ENCODE assay signal across 17 cellular contexts in genomic region chr17:82582709-82583108, GRCh38.
"Had no signal": no experiment of that assay in that cellular context is flagged by ENCODE, and none has a peak within 500 bp of the region (broad histone marks: within the 10 kb centered on the region; RNA-seq: fewer than 3 reads in every experiment).

No MANE protein-coding gene starts in this region.

- H3K9me3 Mint-ChIP-seq: activated B cell treated with CpG ODN at 0.5 μM for 24 hours; activated CD4-positive, alpha-beta memory T cell treated with anti-CD3 and anti-CD28 coated beads for 36 hours; activated naive CD4-positive, alpha-beta T cell treated with anti-CD3 and anti-CD28 coated beads for 36 hours; activated T-helper 2 cell treated with anti-CD3 and anti-CD28 coated beads, Interferon-gamma antibody, Interleukin-2, Interleukin-4, amounts not matched to agents 10 μg/mL and 5 μg/mL and 100 μg/mL, durations not matched to agents 14 hours and 24 hours and 36 hours; mesothelial cell of epicardium; nephron; T-helper 2 cell treated with Interferon-gamma antibody and Interleukin-4, amounts not matched to agents 5 μg/mL and 100 μg/mL, for 36 hours had no signal

- H3K27me3 Mint-ChIP-seq: activated B cell treated with CpG ODN at 0.5 μM for 24 hours; activated CD4-positive, alpha-beta memory T cell treated with anti-CD3 and anti-CD28 coated beads for 36 hours; activated CD8-positive, alpha-beta memory T cell treated with anti-CD3 and anti-CD28 coated beads, Interleukin-2, amount 10 ng/mL, durations not matched to agents 7 days and 5 days; progenitor cell of endocrine pancreas had no signal

- H3K4me3 Mint-ChIP-seq: activated B cell treated with CpG ODN at 0.5 μM for 24 hours; activated CD4-positive, alpha-beta memory T cell treated with anti-CD3 and anti-CD28 coated beads for 36 hours; activated CD8-positive, alpha-beta memory T cell treated with anti-CD3 and anti-CD28 coated beads, Interleukin-2, amount 10 ng/mL, durations not matched to agents 7 days and 5 days; activated naive CD4-positive, alpha-beta T cell treated with anti-CD3 and anti-CD28 coated beads for 36 hours; mesothelial cell of epicardium; nephron; T-helper 2 cell treated with Interferon-gamma antibody and Interleukin-4, amounts not matched to agents 5 μg/mL and 100 μg/mL, for 36 hours had no signal

- DNase-seq: activated B cell treated with CpG ODN at 0.5 μM for 24 hours; activated CD4-positive, alpha-beta memory T cell treated with anti-CD3 and anti-CD28 coated beads for 36 hours; activated CD4-positive, alpha-beta T cell treated with anti-CD3 and anti-CD28 coated beads for 4 hours; activated CD8-positive, alpha-beta memory T cell treated with anti-CD3 and anti-CD28 coated beads, Interleukin-2, amount 10 ng/mL, durations not matched to agents 7 days and 5 days; activated naive CD4-positive, alpha-beta T cell treated with anti-CD3 and anti-CD28 coated beads for 36 hours; body of pancreas; caudate nucleus; hypothalamus; islet precursor cell; left colon; lower lobe of right lung had no signal

- ATAC-seq: activated CD8-positive, alpha-beta memory T cell treated with anti-CD3 and anti-CD28 coated beads, Interleukin-2, amount 10 ng/mL, durations not matched to agents 7 days and 5 days; body of pancreas; left colon; lower lobe of right lung had no signal

- H3K4me1 ChIP-seq: body of pancreas had no signal

- H3K27ac Mint-ChIP-seq: activated B cell treated with CpG ODN at 0.5 μM for 24 hours; activated CD4-positive, alpha-beta memory T cell treated with anti-CD3 and anti-CD28 coated beads for 36 hours; activated CD8-positive, alpha-beta memory T cell treated with anti-CD3 and anti-CD28 coated beads, Interleukin-2, amount 10 ng/mL, durations not matched to agents 7 days and 5 days; activated naive CD4-positive, alpha-beta T cell treated with anti-CD3 and anti-CD28 coated beads for 36 hours; activated T-helper 2 cell treated with anti-CD3 and anti-CD28 coated beads, Interferon-gamma antibody, Interleukin-2, Interleukin-4, amounts not matched to agents 10 μg/mL and 5 μg/mL and 100 μg/mL, durations not matched to agents 14 hours and 24 hours and 36 hours; mesothelial cell of epicardium; nephron; progenitor cell of endocrine pancreas; T-helper 2 cell treated with Interferon-gamma antibody and Interleukin-4, amounts not matched to agents 5 μg/mL and 100 μg/mL, for 36 hours had no signal

- H3K27ac ChIP-seq: body of pancreas, thoracic aorta had no signal

- H3K4me1 Mint-ChIP-seq: mesothelial cell of epicardium had no signal

- H3K4me3 ChIP-seq: body of pancreas, lower lobe of right lung, thoracic aorta had no signal

- H3K27me3 ChIP-seq: body of pancreas had no signal

- H3K9me3 ChIP-seq: body of pancreas, lower lobe of right lung, thoracic aorta had no signal
